ENCODE assay signal across 1 cellular context in genomic region chr3:45946307-45946706, GRCh38.
TF ChIP-seq lines count a peak whose summit lies in the region.

No MANE protein-coding gene starts in this region.

TF ChIP-seq in HEK293T, 16 proteins besides CTCF, POLR2A, EP300 and RAD21 (continued from another document):
- TF ChIP-seq FOXA1 (IDR thresholded peaks at IDR 0.05) (no peak), TARDBP (IDR thresholded peaks at IDR 0.05) (no peak), ZNF384 (IDR thresholded peaks at IDR 0.05) (no peak), SP1 (IDR thresholded peaks at IDR 0.05) (no peak), NFRKB (IDR thresholded peaks at IDR 0.05) (no peak), BHLHE40 (IDR thresholded peaks at IDR 0.05; ENCODE audit: borderline replicate concordance) (no peak), LEF1 (IDR thresholded peaks at IDR 0.05; ENCODE audit: borderline replicate concordance) (no peak)
TF ChIP-seq in HEK293T: peak in this region for 0.
